Comparison of ENCODE assay signal across 1 cellular context in the genomic region with DNA sequence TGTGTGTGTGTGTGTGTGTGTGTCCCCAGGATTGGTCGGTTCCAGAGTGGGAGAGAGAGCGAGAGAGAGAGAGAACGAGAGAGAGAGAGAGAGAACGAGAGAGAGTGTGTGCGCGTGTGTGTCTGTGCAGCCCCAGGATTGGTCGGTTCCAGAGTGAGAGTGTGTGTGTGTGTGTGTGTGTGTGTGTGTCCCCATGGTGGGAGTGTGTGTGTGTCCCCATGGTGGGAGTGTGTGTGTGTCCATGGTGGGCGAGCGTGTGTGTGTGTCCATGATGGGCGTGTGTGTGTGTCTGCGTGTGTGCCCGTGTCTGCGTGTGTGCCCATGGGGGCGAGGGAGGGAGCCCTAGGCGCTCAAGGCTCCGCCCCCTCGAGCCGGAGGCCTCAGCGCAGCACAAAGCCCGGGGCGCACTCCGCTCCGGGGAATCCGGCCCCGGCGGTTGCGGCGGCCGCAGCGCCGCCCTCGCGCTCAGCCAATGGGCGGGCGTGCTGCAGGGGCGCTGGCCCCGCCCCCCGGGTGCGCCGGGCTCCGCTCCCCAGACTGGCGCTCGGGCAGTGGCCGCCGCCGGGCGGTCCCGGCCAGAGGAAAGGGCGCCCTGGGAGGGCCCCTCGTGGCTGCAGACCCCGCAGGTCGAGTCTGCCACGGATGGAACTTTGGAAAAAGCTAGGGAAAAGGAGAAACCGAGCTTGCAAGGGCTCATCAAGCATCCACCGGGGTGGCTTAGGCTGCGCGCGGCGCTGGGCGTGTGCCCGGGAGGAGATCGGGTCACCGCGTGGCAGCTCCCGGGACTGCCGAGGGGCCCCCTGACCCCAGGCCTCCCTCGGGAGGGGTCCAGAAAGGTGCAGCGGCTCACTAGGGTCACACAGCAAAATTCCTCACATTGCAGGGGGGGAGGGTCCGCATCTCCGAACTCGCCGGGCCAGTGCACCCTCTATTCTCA.
A peak's percentile ranks its signal among the peaks of the same experiment; 100 is the strongest.
TF ChIP-seq lines count a peak whose summit lies in the region.

No MANE protein-coding gene starts in this region.

TF ChIP-seq in HepG2, 621 proteins besides CTCF, POLR2A, EP300 and RAD21 (continued from another document and continues in another):
- no peak for TF ChIP-seq ZNF597 (CRISPR knock-in tag; IDR thresholded peaks at IDR 0.05)
- TF ChIP-seq, protein P1, sequence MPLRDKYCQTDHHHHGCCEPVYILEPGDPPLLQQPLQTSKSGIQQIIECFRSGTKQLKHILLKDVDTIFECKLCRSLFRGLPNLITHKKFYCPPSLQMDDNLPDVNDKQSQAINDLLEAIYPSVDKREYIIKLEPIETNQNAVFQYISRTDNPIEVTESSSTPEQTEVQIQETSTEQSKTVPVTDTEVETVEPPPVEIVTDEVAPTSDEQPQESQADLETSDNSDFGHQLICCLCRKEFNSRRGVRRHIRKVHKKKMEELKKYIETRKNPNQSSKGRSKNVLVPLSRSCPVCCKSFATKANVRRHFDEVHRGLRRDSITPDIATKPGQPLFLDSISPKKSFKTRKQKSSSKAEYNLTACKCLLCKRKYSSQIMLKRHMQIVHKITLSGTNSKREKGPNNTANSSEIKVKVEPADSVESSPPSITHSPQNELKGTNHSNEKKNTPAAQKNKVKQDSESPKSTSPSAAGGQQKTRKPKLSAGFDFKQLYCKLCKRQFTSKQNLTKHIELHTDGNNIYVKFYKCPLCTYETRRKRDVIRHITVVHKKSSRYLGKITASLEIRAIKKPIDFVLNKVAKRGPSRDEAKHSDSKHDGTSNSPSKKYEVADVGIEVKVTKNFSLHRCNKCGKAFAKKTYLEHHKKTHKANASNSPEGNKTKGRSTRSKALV (CRISPR knock-in tag; IDR thresholded peaks at IDR 0.05) = peak; percentile 63; the same call in 1 of the 2 replicates
- no peak for TF ChIP-seq SCMH1 (CRISPR knock-in tag; IDR thresholded peaks at IDR 0.05; ENCODE audit: borderline replicate concordance)
- TF ChIP-seq FOSL2 (CRISPR knock-in tag; IDR thresholded peaks at IDR 0.05) = peak; percentile 10; the same call in 1 of the 2 replicates
- no peak for TF ChIP-seq PREB (CRISPR knock-in tag; IDR thresholded peaks at IDR 0.05)
- TF ChIP-seq ETV6 (CRISPR knock-in tag; conservative IDR thresholded peaks at IDR 0.05) = peak; percentile 74; the same call in 1 of the 2 replicates
- no peak for TF ChIP-seq CENPX (CRISPR knock-in tag; IDR thresholded peaks at IDR 0.05)
- no peak for TF ChIP-seq GLI4 (CRISPR knock-in tag; IDR thresholded peaks at IDR 0.05; ENCODE audit: borderline replicate concordance)
- no peak for TF ChIP-seq ATRX (CRISPR knock-in tag; IDR thresholded peaks at IDR 0.05; ENCODE audit: borderline replicate concordance)
- no peak for TF ChIP-seq PHF20 (CRISPR knock-in tag; IDR thresholded peaks at IDR 0.05)
- TF ChIP-seq, protein P2, sequence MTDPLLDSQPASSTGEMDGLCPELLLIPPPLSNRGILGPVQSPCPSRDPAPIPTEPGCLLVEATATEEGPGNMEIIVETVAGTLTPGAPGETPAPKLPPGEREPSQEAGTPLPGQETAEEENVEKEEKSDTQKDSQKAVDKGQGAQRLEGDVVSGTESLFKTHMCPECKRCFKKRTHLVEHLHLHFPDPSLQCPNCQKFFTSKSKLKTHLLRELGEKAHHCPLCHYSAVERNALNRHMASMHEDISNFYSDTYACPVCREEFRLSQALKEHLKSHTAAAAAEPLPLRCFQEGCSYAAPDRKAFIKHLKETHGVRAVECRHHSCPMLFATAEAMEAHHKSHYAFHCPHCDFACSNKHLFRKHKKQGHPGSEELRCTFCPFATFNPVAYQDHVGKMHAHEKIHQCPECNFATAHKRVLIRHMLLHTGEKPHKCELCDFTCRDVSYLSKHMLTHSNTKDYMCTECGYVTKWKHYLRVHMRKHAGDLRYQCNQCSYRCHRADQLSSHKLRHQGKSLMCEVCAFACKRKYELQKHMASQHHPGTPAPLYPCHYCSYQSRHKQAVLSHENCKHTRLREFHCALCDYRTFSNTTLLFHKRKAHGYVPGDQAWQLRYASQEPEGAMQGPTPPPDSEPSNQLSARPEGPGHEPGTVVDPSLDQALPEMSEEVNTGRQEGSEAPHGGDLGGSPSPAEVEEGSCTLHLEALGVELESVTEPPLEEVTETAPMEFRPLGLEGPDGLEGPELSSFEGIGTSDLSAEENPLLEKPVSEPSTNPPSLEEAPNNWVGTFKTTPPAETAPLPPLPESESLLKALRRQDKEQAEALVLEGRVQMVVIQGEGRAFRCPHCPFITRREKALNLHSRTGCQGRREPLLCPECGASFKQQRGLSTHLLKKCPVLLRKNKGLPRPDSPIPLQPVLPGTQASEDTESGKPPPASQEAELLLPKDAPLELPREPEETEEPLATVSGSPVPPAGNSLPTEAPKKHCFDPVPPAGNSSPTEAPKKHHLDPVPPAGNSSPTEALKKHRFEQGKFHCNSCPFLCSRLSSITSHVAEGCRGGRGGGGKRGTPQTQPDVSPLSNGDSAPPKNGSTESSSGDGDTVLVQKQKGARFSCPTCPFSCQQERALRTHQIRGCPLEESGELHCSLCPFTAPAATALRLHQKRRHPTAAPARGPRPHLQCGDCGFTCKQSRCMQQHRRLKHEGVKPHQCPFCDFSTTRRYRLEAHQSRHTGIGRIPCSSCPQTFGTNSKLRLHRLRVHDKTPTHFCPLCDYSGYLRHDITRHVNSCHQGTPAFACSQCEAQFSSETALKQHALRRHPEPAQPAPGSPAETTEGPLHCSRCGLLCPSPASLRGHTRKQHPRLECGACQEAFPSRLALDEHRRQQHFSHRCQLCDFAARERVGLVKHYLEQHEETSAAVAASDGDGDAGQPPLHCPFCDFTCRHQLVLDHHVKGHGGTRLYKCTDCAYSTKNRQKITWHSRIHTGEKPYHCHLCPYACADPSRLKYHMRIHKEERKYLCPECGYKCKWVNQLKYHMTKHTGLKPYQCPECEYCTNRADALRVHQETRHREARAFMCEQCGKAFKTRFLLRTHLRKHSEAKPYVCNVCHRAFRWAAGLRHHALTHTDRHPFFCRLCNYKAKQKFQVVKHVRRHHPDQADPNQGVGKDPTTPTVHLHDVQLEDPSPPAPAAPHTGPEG (CRISPR knock-in tag; IDR thresholded peaks at IDR 0.05) = no peak
- TF ChIP-seq MATR3 (CRISPR knock-in tag; IDR thresholded peaks at IDR 0.05) = no peak
- TF ChIP-seq ZNF616 (CRISPR knock-in tag; IDR thresholded peaks at IDR 0.05; ENCODE audit: low read depth) = no peak
- peak; percentile 58; the same call in 1 of the 2 replicates for TF ChIP-seq CREB3 (CRISPR knock-in tag; IDR thresholded peaks at IDR 0.05)
- TF ChIP-seq ZNF7 (CRISPR knock-in tag; IDR thresholded peaks at IDR 0.05) = no peak
- TF ChIP-seq SIX1 (CRISPR knock-in tag; IDR thresholded peaks at IDR 0.05; ENCODE audit: borderline replicate concordance) = no peak
- TF ChIP-seq ATF5 (CRISPR knock-in tag; IDR thresholded peaks at IDR 0.05; ENCODE audit: low read depth) = no peak
- peak; percentile 66; the same call in 1 of the 2 replicates for TF ChIP-seq TP53 (CRISPR knock-in tag; conservative IDR thresholded peaks at IDR 0.05)
- TF ChIP-seq, protein P3, sequence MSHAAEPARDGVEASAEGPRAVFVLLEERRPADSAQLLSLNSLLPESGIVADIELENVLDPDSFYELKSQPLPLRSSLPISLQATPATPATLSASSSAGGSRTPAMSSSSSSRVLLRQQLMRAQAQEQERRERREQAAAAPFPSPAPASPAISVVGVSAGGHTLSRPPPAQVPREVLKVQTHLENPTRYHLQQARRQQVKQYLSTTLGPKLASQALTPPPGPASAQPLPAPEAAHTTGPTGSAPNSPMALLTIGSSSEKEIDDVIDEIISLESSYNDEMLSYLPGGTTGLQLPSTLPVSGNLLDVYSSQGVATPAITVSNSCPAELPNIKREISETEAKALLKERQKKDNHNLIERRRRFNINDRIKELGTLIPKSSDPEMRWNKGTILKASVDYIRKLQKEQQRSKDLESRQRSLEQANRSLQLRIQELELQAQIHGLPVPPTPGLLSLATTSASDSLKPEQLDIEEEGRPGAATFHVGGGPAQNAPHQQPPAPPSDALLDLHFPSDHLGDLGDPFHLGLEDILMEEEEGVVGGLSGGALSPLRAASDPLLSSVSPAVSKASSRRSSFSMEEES (CRISPR knock-in tag; IDR thresholded peaks at IDR 0.05) = no peak
- no peak for TF ChIP-seq SIN3B (IDR thresholded peaks at IDR 0.05; ENCODE audit: low read length)
- TF ChIP-seq KMT2A (CRISPR knock-in tag; IDR thresholded peaks at IDR 0.05) = peak; percentile 50
- no peak for TF ChIP-seq ZNF12 (CRISPR knock-in tag; IDR thresholded peaks at IDR 0.05)
- no peak for TF ChIP-seq THYN1 (CRISPR knock-in tag; IDR thresholded peaks at IDR 0.05; ENCODE audit: borderline replicate concordance, low read depth)
- TF ChIP-seq ZNF101 (CRISPR knock-in tag; IDR thresholded peaks at IDR 0.05; ENCODE audit: borderline replicate concordance, low read depth) = no peak
- no peak for TF ChIP-seq PTBP1 (IDR thresholded peaks at IDR 0.05; ENCODE audit: low read depth, low read length, poor library complexity, severe bottlenecking)
- TF ChIP-seq ZNF773 (CRISPR knock-in tag; IDR thresholded peaks at IDR 0.05; ENCODE audit: borderline replicate concordance) = no peak
- no peak for TF ChIP-seq PITX1 (CRISPR knock-in tag; IDR thresholded peaks at IDR 0.05)
- no peak for TF ChIP-seq RCOR2 (CRISPR knock-in tag; IDR thresholded peaks at IDR 0.05)
- TF ChIP-seq ATF3 (CRISPR knock-in tag; IDR thresholded peaks at IDR 0.05) = no peak
- TF ChIP-seq ZBTB21 (CRISPR knock-in tag; IDR thresholded peaks at IDR 0.05) = no peak
- peak; percentile 35 for TF ChIP-seq HOXA3 (CRISPR knock-in tag; IDR thresholded peaks at IDR 0.05)
- peak; percentile 69; the same call in 1 of the 2 replicates for TF ChIP-seq DMAP1 (CRISPR knock-in tag; IDR thresholded peaks at IDR 0.05)
- no peak for TF ChIP-seq SMC3 (IDR thresholded peaks at IDR 0.05; ENCODE audit: low read length)
- TF ChIP-seq CREBL2 (CRISPR knock-in tag; IDR thresholded peaks at IDR 0.05; ENCODE audit: borderline replicate concordance) = no peak
- no peak for TF ChIP-seq ZIK1 (CRISPR knock-in tag; IDR thresholded peaks at IDR 0.05; ENCODE audit: borderline replicate concordance, low read depth)
- TF ChIP-seq, protein P4, sequence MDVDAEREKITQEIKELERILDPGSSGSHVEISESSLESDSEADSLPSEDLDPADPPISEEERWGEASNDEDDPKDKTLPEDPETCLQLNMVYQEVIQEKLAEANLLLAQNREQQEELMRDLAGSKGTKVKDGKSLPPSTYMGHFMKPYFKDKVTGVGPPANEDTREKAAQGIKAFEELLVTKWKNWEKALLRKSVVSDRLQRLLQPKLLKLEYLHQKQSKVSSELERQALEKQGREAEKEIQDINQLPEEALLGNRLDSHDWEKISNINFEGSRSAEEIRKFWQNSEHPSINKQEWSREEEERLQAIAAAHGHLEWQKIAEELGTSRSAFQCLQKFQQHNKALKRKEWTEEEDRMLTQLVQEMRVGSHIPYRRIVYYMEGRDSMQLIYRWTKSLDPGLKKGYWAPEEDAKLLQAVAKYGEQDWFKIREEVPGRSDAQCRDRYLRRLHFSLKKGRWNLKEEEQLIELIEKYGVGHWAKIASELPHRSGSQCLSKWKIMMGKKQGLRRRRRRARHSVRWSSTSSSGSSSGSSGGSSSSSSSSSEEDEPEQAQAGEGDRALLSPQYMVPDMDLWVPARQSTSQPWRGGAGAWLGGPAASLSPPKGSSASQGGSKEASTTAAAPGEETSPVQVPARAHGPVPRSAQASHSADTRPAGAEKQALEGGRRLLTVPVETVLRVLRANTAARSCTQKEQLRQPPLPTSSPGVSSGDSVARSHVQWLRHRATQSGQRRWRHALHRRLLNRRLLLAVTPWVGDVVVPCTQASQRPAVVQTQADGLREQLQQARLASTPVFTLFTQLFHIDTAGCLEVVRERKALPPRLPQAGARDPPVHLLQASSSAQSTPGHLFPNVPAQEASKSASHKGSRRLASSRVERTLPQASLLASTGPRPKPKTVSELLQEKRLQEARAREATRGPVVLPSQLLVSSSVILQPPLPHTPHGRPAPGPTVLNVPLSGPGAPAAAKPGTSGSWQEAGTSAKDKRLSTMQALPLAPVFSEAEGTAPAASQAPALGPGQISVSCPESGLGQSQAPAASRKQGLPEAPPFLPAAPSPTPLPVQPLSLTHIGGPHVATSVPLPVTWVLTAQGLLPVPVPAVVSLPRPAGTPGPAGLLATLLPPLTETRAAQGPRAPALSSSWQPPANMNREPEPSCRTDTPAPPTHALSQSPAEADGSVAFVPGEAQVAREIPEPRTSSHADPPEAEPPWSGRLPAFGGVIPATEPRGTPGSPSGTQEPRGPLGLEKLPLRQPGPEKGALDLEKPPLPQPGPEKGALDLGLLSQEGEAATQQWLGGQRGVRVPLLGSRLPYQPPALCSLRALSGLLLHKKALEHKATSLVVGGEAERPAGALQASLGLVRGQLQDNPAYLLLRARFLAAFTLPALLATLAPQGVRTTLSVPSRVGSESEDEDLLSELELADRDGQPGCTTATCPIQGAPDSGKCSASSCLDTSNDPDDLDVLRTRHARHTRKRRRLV (CRISPR knock-in tag; IDR thresholded peaks at IDR 0.05) = no peak
- TF ChIP-seq ZNF44 (CRISPR knock-in tag; IDR thresholded peaks at IDR 0.05) = no peak
